1 cellular context compared by ENCODE assay signal in the genomic region with DNA sequence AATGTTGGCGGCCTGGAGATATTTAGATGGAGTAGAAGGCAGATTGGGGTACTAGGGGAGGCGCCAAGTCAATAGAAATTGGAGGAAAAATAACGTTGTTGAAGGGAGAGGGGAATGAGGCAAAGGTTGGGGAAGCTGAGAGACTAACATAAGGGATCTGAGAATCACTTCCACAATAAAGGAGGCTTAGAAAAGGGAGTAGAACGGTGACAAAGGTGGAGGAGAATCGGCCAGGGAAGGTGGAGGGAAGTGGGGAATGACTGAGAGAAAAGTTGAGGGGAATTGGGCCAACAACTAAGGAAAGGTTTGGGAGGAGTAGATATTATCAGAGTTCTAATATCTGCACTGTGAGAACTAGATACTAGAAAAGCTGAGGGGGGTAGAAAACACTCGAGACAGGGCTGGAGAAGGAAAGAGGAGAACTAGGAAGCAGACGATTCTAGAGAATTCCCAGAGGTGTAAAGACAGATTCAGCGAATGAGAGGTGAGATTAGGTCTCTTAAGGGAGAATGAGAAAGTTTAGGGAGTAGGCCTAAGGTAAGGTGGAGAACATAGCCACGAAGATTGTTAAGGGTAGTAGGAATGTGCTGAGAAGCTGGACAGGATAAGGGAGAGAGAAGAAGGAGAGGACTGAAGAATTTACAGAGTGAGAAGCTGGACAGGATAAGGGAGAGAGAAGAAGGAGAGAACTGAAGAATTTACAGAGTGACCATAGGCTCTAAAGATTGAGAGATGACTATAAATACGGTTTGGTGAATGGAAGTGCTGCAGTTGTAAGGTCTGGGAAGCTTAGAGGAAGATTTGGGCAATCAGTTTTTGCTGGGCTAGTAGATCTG.
TF ChIP-seq lines count a peak whose summit lies in the region.

No MANE protein-coding gene starts in this region.

TF ChIP-seq in HCT116, 20 proteins besides CTCF, POLR2A, EP300 and RAD21 (continued from another document):
- TF ChIP-seq, protein P1, sequence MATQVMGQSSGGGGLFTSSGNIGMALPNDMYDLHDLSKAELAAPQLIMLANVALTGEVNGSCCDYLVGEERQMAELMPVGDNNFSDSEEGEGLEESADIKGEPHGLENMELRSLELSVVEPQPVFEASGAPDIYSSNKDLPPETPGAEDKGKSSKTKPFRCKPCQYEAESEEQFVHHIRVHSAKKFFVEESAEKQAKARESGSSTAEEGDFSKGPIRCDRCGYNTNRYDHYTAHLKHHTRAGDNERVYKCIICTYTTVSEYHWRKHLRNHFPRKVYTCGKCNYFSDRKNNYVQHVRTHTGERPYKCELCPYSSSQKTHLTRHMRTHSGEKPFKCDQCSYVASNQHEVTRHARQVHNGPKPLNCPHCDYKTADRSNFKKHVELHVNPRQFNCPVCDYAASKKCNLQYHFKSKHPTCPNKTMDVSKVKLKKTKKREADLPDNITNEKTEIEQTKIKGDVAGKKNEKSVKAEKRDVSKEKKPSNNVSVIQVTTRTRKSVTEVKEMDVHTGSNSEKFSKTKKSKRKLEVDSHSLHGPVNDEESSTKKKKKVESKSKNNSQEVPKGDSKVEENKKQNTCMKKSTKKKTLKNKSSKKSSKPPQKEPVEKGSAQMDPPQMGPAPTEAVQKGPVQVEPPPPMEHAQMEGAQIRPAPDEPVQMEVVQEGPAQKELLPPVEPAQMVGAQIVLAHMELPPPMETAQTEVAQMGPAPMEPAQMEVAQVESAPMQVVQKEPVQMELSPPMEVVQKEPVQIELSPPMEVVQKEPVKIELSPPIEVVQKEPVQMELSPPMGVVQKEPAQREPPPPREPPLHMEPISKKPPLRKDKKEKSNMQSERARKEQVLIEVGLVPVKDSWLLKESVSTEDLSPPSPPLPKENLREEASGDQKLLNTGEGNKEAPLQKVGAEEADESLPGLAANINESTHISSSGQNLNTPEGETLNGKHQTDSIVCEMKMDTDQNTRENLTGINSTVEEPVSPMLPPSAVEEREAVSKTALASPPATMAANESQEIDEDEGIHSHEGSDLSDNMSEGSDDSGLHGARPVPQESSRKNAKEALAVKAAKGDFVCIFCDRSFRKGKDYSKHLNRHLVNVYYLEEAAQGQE (IDR thresholded peaks at IDR 0.05; ENCODE audit: low read depth) = no peak
- TF ChIP-seq ZNF274 (IDR thresholded peaks at IDR 0.05; ENCODE audit: low read depth, low read length) (no peak), YY1 (IDR thresholded peaks at IDR 0.05; ENCODE audit: extremely low read depth, insufficient replicate concordance, low read depth, low read length) (no peak), ZFX (IDR thresholded peaks at IDR 0.05) (no peak), TCF7L2 (IDR thresholded peaks at IDR 0.05; ENCODE audit: borderline replicate concordance, extremely low read depth, insufficient read depth, insufficient read length) (no peak), MAX (IDR thresholded peaks at IDR 0.05) (no peak), SP1 (IDR thresholded peaks at IDR 0.05; ENCODE audit: low read depth) (no peak)
- TF ChIP-seq, protein P2, sequence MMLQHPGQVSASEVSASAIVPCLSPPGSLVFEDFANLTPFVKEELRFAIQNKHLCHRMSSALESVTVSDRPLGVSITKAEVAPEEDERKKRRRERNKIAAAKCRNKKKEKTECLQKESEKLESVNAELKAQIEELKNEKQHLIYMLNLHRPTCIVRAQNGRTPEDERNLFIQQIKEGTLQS (IDR thresholded peaks at IDR 0.05) = no peak
- TF ChIP-seq, protein P3, sequence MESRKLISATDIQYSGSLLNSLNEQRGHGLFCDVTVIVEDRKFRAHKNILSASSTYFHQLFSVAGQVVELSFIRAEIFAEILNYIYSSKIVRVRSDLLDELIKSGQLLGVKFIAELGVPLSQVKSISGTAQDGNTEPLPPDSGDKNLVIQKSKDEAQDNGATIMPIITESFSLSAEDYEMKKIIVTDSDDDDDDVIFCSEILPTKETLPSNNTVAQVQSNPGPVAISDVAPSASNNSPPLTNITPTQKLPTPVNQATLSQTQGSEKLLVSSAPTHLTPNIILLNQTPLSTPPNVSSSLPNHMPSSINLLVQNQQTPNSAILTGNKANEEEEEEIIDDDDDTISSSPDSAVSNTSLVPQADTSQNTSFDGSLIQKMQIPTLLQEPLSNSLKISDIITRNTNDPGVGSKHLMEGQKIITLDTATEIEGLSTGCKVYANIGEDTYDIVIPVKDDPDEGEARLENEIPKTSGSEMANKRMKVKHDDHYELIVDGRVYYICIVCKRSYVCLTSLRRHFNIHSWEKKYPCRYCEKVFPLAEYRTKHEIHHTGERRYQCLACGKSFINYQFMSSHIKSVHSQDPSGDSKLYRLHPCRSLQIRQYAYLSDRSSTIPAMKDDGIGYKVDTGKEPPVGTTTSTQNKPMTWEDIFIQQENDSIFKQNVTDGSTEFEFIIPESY (IDR thresholded peaks at IDR 0.05; ENCODE audit: extremely low read depth, insufficient replicate concordance, low read length) = no peak
TF ChIP-seq in HCT116: peak in this region for 0.
